In genomic region chr5:68368686-68369359, GRCh38 we compare ENCODE assay signal across 9 cellular contexts.
DNase-seq lines count a peak whose midpoint lies in the region; ATAC-seq and TF ChIP-seq lines count a peak whose summit lies in the region.
"Had no signal": no experiment of that assay in that cellular context is flagged by ENCODE, and none has a peak within 500 bp of the region (broad histone marks: within the 10 kb centered on the region; RNA-seq: fewer than 3 reads in every experiment).

No MANE protein-coding gene starts in this region.

- no peak overlapping the region for H3K27ac ChIP-seq in H9 (ENCODE audit: insufficient read length, low read depth, low read length)
- H3K27ac ChIP-seq: lower lobe of right lung had no signal

- H4K8ac ChIP-seq in H9 (replicated peaks; ENCODE audit: insufficient read length, low read depth, low read length): no peak overlapping the region

- no peak overlapping the region for H2AFZ ChIP-seq in H9 (ENCODE audit: low read length)

- WGBS in H9 (ENCODE audit: extremely low coverage, insufficient read length, low lambda C conversion rate): no CpG with 5 or more reads among the region's 2 CpGs

- H2AK5ac ChIP-seq in H9 (ENCODE audit: insufficient read length, low read length): no peak overlapping the region

- no peak overlapping the region for H3K9ac ChIP-seq in H9 (ENCODE audit: extremely low read depth, insufficient read length, low read length)

- H2BK12ac ChIP-seq in H9 (ENCODE audit: insufficient read length, low read depth, low read length): no peak overlapping the region

- no peak overlapping the region for H4K5ac ChIP-seq in H9 (ENCODE audit: insufficient read length, low read depth, low read length)

- no peak for TF ChIP-seq CTCF in H9 (conservative IDR thresholded peaks at IDR 0.05)

- H3K4me3 Mint-ChIP-seq in activated T-helper 17 cell treated with anti-CD3 and anti-CD28 coated beads, Interleukin-2, amount 50 U/mL, for 72 hours: peak overlapping the region; percentile 55
- H3K4me3 Mint-ChIP-seq in naive B cell (peak overlapping the region in 6 of 8 donors; percentile 1 to 84 (median 62)), H9 (no peak overlapping the region)

- H3K4me1 Mint-ChIP-seq in activated T-helper 17 cell treated with anti-CD3 and anti-CD28 coated beads, Interleukin-2, amount 50 U/mL, for 72 hours: peaks cover 28% of the 10 kb centered on the region
- H3K4me1 Mint-ChIP-seq in naive B cell (peaks cover 36 to 58% (median 37%) of the 10 kb centered on the region in 3 donors), H9 (no peaks in the 10 kb centered on the region)

- H2BK20ac ChIP-seq in H9 (ENCODE audit: low read depth, low read length, poor library complexity, severe bottlenecking): no peak overlapping the region

- no peaks in the 10 kb centered on the region for H3K23me2 ChIP-seq in H9 (ENCODE audit: insufficient read length, low read depth, low read length, poor library complexity, severe bottlenecking)

- no peak overlapping the region for H3K4ac ChIP-seq in H9 (ENCODE audit: low read depth, low read length)

- H3K79me1 ChIP-seq in H9 (ENCODE audit: insufficient read depth, low read depth, low read length, poor library complexity, severe bottlenecking): no peaks in the 10 kb centered on the region

- H3K27ac Mint-ChIP-seq in activated T-helper 17 cell treated with anti-CD3 and anti-CD28 coated beads, Interleukin-2, amount 50 U/mL, for 72 hours: peak overlapping the region; percentile 70
- peak overlapping the region; percentile 30 to 92 (median 72) for H3K27ac Mint-ChIP-seq in naive B cell
- no peak overlapping the region for H3K27ac Mint-ChIP-seq in H9

- no peak overlapping the region for H3K14ac ChIP-seq in H9 (ENCODE audit: insufficient read depth, low read length)

- no peaks in the 10 kb centered on the region for H3K36me3 Mint-ChIP-seq in activated T-helper 17 cell treated with anti-CD3 and anti-CD28 coated beads, Interleukin-2, amount 50 U/mL, for 72 hours (ENCODE audit: low read depth)
- peaks cover 0 to 8% of the 10 kb centered on the region in 2 donors for H3K36me3 Mint-ChIP-seq in naive B cell
- H3K36me3 Mint-ChIP-seq in H9 (ENCODE audit: insufficient read depth in 1 of 3, low read depth in 3 of 3): peaks cover 0 to 10% (median 0%) of the 10 kb centered on the region in 3 experiments; a peak in 4 of 7 replicates

- H2BK15ac ChIP-seq in H9 (ENCODE audit: low read depth, low read length): no peak overlapping the region

- H3K27me3 ChIP-seq in H9 (ENCODE audit: insufficient read depth, low read length): no peaks in the 10 kb centered on the region

- no peaks in the 10 kb centered on the region for H3K9me3 Mint-ChIP-seq in activated T-helper 17 cell treated with anti-CD3 and anti-CD28 coated beads, Interleukin-2, amount 50 U/mL, for 72 hours
- H3K9me3 Mint-ChIP-seq in naive B cell (peaks cover 0 to 3% (median 0%) of the 10 kb centered on the region in 7 donors), H9 (peaks cover 5% of the 10 kb centered on the region in 2 experiments; a peak in 3 of 5 replicates)

- no peak overlapping the region for H3K4me2 ChIP-seq in H9 (ENCODE audit: insufficient read depth, insufficient read length, low read length)

- no peak overlapping the region for H3K56ac ChIP-seq in H9 (ENCODE audit: insufficient read length, low read depth, low read length)

- no peak overlapping the region for H4K91ac ChIP-seq in H9 (ENCODE audit: insufficient read length, low read depth, low read length)

- no peak overlapping the region for H2BK120ac ChIP-seq in H9 (ENCODE audit: low read depth, low read length, poor library complexity, severe bottlenecking)

- no peak overlapping the region for H2BK5ac ChIP-seq in H9 (ENCODE audit: insufficient read length, low read length)

- H3K27me3 Mint-ChIP-seq in activated T-helper 17 cell treated with anti-CD3 and anti-CD28 coated beads, Interleukin-2, amount 50 U/mL, for 72 hours: no peaks in the 10 kb centered on the region
- H3K27me3 Mint-ChIP-seq in naive B cell (no peaks in the 10 kb centered on the region), H9 (ENCODE audit: low read depth) (no peaks in the 10 kb centered on the region)

- no peaks in the 10 kb centered on the region for H3K4me1 ChIP-seq in H9 (ENCODE audit: insufficient read depth, low read length)
- H3K4me1 ChIP-seq: lower lobe of right lung had no signal

- no peak overlapping the region for H3T11ph ChIP-seq in H9 (ENCODE audit: low read length)

- no peaks in the 10 kb centered on the region for H3K9me3 ChIP-seq in H9 (ENCODE audit: control insufficient read depth, low read depth, low read length)
- H3K9me3 ChIP-seq: lower lobe of right lung had no signal

- H3K79me2 ChIP-seq in H9 (ENCODE audit: insufficient read depth, low read length): no peaks in the 10 kb centered on the region

- peak; percentile 19 for ATAC-seq in GM18511 (IDR thresholded peaks at IDR 0.05; ENCODE audit: unreplicated experiment)
- ATAC-seq in activated T-helper 17 cell treated with anti-CD3 and anti-CD28 coated beads, Interleukin-2, amount 50 U/mL, for 72 hours (replicated peaks): peak; percentile 67
- no peak for ATAC-seq in naive B cell (ENCODE audit: low read depth in 2 of 2)
- ATAC-seq: lower lobe of right lung had no signal

- peak; percentile 20 for DNase-seq in LoVo (ENCODE audit: low spot score)
- no peak for DNase-seq in naive B cell
- DNase-seq in NCI-H146 treated with DMSO at 0.1 percent for 48 hours (lab: John Stamatoyannopoulos, UW; ENCODE audit: unreplicated experiment): no peak
- no peak for DNase-seq in NOMO-1 treated with DMSO at 0.1 percent for 48 hours (lab: John Stamatoyannopoulos, UW; ENCODE audit: unreplicated experiment)
- DNase-seq in H9: no peak
- DNase-seq: effector CD8-positive, alpha-beta T cell; lower lobe of right lung had no signal

- no peak overlapping the region for H3K18ac ChIP-seq in H9 (ENCODE audit: insufficient read length, low read depth, low read length)

- no peaks in the 10 kb centered on the region for H4K20me1 ChIP-seq in H9 (ENCODE audit: control insufficient read depth, insufficient read depth, insufficient read length)

- no peak overlapping the region for H3K23ac ChIP-seq in H9 (ENCODE audit: insufficient read length, low read depth, low read length)

Comparison
In these comparisons a context has a peak if more than half of its experiments do, and no peak if none do; other contexts are left out.
1. ATAC-seq: peak in GM18511 (single experiment) and activated T-helper 17 cell treated with anti-CD3 and anti-CD28 coated beads, Interleukin-2, amount 50 U/mL, for 72 hours (single experiment); none in naive B cell (0 of 2).
2. H3K27ac Mint-ChIP-seq: peak in activated T-helper 17 cell treated with anti-CD3 and anti-CD28 coated beads, Interleukin-2, amount 50 U/mL, for 72 hours (single experiment) and naive B cell (6 of 6); none in H9 (0 of 3).
3. H3K4me3 Mint-ChIP-seq: peak in activated T-helper 17 cell treated with anti-CD3 and anti-CD28 coated beads, Interleukin-2, amount 50 U/mL, for 72 hours (single experiment) and naive B cell (6 of 8); none in H9 (0 of 2).